Comparison of ENCODE assay signal across 1 cellular context in the genomic region with DNA sequence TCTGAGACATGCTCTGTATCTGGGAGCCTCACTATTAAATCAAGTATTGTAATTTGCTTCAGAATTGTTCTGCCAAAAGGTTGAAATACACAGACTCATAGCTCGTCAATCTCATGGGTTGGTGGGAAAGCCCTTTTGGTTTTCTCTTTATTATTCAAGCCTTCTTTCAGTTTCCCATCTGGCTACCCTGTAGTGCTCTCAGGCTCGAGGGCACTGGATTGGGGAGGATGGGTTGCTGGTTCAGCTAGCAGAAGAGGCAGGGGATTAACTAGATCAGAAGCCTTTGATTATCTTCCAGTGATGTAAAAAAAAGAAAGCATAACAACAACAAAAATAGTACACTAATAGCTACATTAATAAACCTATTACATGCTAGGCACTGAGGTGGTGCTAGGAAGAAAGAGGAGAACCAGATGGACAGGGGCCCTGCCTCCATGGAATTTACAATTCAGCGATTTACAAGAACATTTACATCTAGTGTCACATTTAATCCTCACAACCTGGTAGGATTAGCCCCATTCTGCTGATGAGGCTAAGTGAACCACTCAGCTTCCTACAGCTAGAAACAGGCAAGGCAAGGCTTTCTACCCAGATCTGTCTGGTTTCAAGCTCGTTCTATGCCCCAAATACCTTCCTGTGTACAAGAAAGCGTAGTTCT.
TF ChIP-seq lines count a peak whose summit lies in the region.

No MANE protein-coding gene starts in this region.

TF ChIP-seq in H1, 55 proteins besides CTCF, POLR2A, EP300 and RAD21:
- TF ChIP-seq, protein P1, sequence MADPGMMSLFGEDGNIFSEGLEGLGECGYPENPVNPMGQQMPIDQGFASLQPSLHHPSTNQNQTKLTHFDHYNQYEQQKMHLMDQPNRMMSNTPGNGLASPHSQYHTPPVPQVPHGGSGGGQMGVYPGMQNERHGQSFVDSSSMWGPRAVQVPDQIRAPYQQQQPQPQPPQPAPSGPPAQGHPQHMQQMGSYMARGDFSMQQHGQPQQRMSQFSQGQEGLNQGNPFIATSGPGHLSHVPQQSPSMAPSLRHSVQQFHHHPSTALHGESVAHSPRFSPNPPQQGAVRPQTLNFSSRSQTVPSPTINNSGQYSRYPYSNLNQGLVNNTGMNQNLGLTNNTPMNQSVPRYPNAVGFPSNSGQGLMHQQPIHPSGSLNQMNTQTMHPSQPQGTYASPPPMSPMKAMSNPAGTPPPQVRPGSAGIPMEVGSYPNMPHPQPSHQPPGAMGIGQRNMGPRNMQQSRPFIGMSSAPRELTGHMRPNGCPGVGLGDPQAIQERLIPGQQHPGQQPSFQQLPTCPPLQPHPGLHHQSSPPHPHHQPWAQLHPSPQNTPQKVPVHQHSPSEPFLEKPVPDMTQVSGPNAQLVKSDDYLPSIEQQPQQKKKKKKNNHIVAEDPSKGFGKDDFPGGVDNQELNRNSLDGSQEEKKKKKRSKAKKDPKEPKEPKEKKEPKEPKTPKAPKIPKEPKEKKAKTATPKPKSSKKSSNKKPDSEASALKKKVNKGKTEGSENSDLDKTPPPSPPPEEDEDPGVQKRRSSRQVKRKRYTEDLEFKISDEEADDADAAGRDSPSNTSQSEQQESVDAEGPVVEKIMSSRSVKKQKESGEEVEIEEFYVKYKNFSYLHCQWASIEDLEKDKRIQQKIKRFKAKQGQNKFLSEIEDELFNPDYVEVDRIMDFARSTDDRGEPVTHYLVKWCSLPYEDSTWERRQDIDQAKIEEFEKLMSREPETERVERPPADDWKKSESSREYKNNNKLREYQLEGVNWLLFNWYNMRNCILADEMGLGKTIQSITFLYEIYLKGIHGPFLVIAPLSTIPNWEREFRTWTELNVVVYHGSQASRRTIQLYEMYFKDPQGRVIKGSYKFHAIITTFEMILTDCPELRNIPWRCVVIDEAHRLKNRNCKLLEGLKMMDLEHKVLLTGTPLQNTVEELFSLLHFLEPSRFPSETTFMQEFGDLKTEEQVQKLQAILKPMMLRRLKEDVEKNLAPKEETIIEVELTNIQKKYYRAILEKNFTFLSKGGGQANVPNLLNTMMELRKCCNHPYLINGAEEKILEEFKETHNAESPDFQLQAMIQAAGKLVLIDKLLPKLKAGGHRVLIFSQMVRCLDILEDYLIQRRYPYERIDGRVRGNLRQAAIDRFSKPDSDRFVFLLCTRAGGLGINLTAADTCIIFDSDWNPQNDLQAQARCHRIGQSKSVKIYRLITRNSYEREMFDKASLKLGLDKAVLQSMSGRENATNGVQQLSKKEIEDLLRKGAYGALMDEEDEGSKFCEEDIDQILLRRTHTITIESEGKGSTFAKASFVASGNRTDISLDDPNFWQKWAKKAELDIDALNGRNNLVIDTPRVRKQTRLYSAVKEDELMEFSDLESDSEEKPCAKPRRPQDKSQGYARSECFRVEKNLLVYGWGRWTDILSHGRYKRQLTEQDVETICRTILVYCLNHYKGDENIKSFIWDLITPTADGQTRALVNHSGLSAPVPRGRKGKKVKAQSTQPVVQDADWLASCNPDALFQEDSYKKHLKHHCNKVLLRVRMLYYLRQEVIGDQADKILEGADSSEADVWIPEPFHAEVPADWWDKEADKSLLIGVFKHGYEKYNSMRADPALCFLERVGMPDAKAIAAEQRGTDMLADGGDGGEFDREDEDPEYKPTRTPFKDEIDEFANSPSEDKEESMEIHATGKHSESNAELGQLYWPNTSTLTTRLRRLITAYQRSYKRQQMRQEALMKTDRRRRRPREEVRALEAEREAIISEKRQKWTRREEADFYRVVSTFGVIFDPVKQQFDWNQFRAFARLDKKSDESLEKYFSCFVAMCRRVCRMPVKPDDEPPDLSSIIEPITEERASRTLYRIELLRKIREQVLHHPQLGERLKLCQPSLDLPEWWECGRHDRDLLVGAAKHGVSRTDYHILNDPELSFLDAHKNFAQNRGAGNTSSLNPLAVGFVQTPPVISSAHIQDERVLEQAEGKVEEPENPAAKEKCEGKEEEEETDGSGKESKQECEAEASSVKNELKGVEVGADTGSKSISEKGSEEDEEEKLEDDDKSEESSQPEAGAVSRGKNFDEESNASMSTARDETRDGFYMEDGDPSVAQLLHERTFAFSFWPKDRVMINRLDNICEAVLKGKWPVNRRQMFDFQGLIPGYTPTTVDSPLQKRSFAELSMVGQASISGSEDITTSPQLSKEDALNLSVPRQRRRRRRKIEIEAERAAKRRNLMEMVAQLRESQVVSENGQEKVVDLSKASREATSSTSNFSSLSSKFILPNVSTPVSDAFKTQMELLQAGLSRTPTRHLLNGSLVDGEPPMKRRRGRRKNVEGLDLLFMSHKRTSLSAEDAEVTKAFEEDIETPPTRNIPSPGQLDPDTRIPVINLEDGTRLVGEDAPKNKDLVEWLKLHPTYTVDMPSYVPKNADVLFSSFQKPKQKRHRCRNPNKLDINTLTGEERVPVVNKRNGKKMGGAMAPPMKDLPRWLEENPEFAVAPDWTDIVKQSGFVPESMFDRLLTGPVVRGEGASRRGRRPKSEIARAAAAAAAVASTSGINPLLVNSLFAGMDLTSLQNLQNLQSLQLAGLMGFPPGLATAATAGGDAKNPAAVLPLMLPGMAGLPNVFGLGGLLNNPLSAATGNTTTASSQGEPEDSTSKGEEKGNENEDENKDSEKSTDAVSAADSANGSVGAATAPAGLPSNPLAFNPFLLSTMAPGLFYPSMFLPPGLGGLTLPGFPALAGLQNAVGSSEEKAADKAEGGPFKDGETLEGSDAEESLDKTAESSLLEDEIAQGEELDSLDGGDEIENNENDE (IDR thresholded peaks at IDR 0.05; ENCODE audit: insufficient replicate concordance, low read length), result no peak
- TF ChIP-seq, protein P2, sequence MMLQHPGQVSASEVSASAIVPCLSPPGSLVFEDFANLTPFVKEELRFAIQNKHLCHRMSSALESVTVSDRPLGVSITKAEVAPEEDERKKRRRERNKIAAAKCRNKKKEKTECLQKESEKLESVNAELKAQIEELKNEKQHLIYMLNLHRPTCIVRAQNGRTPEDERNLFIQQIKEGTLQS (IDR thresholded peaks at IDR 0.05; ENCODE audit: insufficient read depth, low read depth, low read length), result no peak
- TF ChIP-seq CHD2 (IDR thresholded peaks at IDR 0.05; ENCODE audit: low read length), result no peak
- no peak for TF ChIP-seq RXRA (IDR thresholded peaks at IDR 0.05; ENCODE audit: insufficient read depth, low read depth, low read length)
- TF ChIP-seq KDM5A (IDR thresholded peaks at IDR 0.05; ENCODE audit: low read length), result no peak
- TF ChIP-seq, protein P3, sequence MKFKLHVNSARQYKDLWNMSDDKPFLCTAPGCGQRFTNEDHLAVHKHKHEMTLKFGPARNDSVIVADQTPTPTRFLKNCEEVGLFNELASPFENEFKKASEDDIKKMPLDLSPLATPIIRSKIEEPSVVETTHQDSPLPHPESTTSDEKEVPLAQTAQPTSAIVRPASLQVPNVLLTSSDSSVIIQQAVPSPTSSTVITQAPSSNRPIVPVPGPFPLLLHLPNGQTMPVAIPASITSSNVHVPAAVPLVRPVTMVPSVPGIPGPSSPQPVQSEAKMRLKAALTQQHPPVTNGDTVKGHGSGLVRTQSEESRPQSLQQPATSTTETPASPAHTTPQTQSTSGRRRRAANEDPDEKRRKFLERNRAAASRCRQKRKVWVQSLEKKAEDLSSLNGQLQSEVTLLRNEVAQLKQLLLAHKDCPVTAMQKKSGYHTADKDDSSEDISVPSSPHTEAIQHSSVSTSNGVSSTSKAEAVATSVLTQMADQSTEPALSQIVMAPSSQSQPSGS (IDR thresholded peaks at IDR 0.05; ENCODE audit: low read length), result no peak
- no peak for TF ChIP-seq SP2 (IDR thresholded peaks at IDR 0.05; ENCODE audit: low read length)
- TF ChIP-seq NRF1 (IDR thresholded peaks at IDR 0.05; ENCODE audit: low read depth, low read length), result no peak
- no peak for TF ChIP-seq ASH2L (IDR thresholded peaks at IDR 0.05; ENCODE audit: low read length)
